In the genomic region with DNA sequence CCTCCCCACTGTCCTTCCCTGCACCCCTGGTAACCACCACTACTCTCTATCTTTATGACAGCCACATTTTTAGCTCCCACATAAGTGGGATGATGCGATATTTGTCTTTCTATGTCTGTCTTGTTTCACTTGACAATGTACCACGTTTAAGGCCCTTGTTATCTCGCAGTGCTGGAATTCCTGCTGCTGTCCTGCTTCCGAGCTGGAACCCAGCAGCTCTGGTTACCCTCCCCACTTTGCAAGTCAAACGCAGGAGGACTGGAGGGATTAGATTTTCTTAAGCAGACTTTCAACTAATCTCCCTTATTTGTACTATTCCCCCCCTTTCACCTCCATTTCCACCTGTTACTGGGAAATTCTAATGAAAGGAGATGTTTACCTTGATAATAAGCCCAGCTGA, we compare ENCODE assay signal across 35 cellular contexts. TPM values are rescaled to one million over a fixed set of nuclear protein-coding genes. Genes with fewer than 3 reads are reported as not detected.
"Had no signal": no experiment of that assay in that cellular context is flagged by ENCODE, and none has a peak within 500 bp of the region (broad histone marks: within the 10 kb centered on the region; RNA-seq: fewer than 3 reads in every experiment).

No MANE protein-coding gene starts in this region.

- H3K27ac ChIP-seq: body of pancreas, esophagus squamous epithelium, gastroesophageal sphincter, heart right ventricle, WERI-Rb-1 had no signal

- H3K4me3 ChIP-seq: body of pancreas, esophagus squamous epithelium, gastroesophageal sphincter, heart right ventricle had no signal

- H3K36me3 ChIP-seq: esophagus squamous epithelium, gastroesophageal sphincter, heart right ventricle, WERI-Rb-1 had no signal

- H3K27me3 ChIP-seq: body of pancreas had no signal

- FAIRE-seq: colon had no signal

- DNase-seq: activated CD4-positive, alpha-beta memory T cell treated with anti-CD3 and anti-CD28 coated beads, Interleukin-2, amount 10 ng/mL, durations not matched to agents 7 days and 5 days; activated CD4-positive, alpha-beta T cell treated with anti-CD3 and anti-CD28 coated beads for 1 hour; activated CD4-positive, alpha-beta T cell treated with anti-CD3 and anti-CD28 coated beads for 4 hours; activated CD4-positive, alpha-beta T cell treated with anti-CD3 and anti-CD28 coated beads, Interleukin-2, amount 10 ng/mL, durations not matched to agents 7 days and 5 days; activated CD4-positive, alpha-beta T cell treated with anti-CD3 and anti-CD28 coated beads, Interleukin-2, amount 50 U/mL, for 4 hours; activated CD4-positive, CD25-positive, alpha-beta regulatory T cell; activated CD8-positive, alpha-beta memory T cell treated with anti-CD3 and anti-CD28 coated beads, Interleukin-2, amount 50 U/mL, for 48 hours; activated gamma-delta T cell; activated naive CD4-positive, alpha-beta T cell treated with anti-CD3 and anti-CD28 coated beads, Interleukin-2, amount 50 U/mL, for 16 hours; activated naive CD4-positive, alpha-beta T cell treated with Interleukin-2 at 50 U/mL for 16 hours; activated T-cell treated with anti-CD3 and anti-CD28 coated beads for 4 hours; activated T-cell treated with anti-CD3 and anti-CD28 coated beads, Interleukin-2, amount 50 U/mL, for 24 hours; activated T-cell treated with anti-CD3 and anti-CD28 coated beads, Interleukin-2, amount 50 U/mL, for 72 hours; amniotic stem cell; aorta; body of pancreas; caudate nucleus; cortex of kidney; dermis blood vessel endothelial cell; effector CD4-positive, alpha-beta T cell; effector memory CD8-positive, alpha-beta T cell; erythroblast; esophagus squamous epithelium; foreskin melanocyte; heart right ventricle; T-helper 1 cell; T-helper 17 cell; T1000; WERI-Rb-1 had no signal

- H3K4me1 ChIP-seq: body of pancreas, esophagus squamous epithelium, gastroesophageal sphincter had no signal

- H3K9me3 ChIP-seq: body of pancreas, esophagus squamous epithelium, gastroesophageal sphincter, heart right ventricle had no signal

RNA-seq across cellular contexts. Expression of gene PDX1, which starts 59.1 kb away (rescaled TPM):
- total RNA-seq: activated CD4-positive, alpha-beta memory T cell treated with anti-CD3 and anti-CD28 coated beads, Interleukin-2, amount 10 ng/mL, durations not matched to agents 7 days and 5 days; activated CD4-positive, alpha-beta T cell treated with anti-CD3 and anti-CD28 coated beads, Interleukin-2, amount 10 ng/mL, durations not matched to agents 7 days and 5 days; activated T-cell treated with anti-CD3 and anti-CD28 coated beads, Interleukin-2, amount 50 U/mL, for 72 hours; aorta; chondrocyte; dermis blood vessel endothelial cell; esophagus squamous epithelium; fibroblast of lung; fibroblast of villous mesenchyme; gastroesophageal sphincter; glomerular endothelial cell; heart right ventricle; T-helper 17 cell had no signal
- polyA plus RNA-seq: fibroblast of lung, heart right ventricle had no signal
